ENCODE assay signal across 2 cellular contexts in genomic region chr11:35615911-35616900, GRCh38.
TF ChIP-seq lines count a peak whose summit lies in the region.

No MANE protein-coding gene starts in this region.

TF ChIP-seq in HCT116, 20 proteins besides CTCF, POLR2A, EP300 and RAD21 (continued from another document):
- TF ChIP-seq SRF (IDR thresholded peaks at IDR 0.05; ENCODE audit: low read depth): no peak
- no peak for TF ChIP-seq YY1 (IDR thresholded peaks at IDR 0.05; ENCODE audit: extremely low read depth, insufficient replicate concordance, low read depth, low read length)
- TF ChIP-seq REST (IDR thresholded peaks at IDR 0.05; ENCODE audit: low read depth): no peak
- TF ChIP-seq ATF3 (IDR thresholded peaks at IDR 0.05): no peak
- TF ChIP-seq, protein P1, sequence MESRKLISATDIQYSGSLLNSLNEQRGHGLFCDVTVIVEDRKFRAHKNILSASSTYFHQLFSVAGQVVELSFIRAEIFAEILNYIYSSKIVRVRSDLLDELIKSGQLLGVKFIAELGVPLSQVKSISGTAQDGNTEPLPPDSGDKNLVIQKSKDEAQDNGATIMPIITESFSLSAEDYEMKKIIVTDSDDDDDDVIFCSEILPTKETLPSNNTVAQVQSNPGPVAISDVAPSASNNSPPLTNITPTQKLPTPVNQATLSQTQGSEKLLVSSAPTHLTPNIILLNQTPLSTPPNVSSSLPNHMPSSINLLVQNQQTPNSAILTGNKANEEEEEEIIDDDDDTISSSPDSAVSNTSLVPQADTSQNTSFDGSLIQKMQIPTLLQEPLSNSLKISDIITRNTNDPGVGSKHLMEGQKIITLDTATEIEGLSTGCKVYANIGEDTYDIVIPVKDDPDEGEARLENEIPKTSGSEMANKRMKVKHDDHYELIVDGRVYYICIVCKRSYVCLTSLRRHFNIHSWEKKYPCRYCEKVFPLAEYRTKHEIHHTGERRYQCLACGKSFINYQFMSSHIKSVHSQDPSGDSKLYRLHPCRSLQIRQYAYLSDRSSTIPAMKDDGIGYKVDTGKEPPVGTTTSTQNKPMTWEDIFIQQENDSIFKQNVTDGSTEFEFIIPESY (IDR thresholded peaks at IDR 0.05; ENCODE audit: extremely low read depth, insufficient replicate concordance, low read length): no peak
- no peak for TF ChIP-seq SIN3A (IDR thresholded peaks at IDR 0.05; ENCODE audit: low read depth)
- no peak for TF ChIP-seq JUND (IDR thresholded peaks at IDR 0.05)
- TF ChIP-seq TCF7L2 (IDR thresholded peaks at IDR 0.05; ENCODE audit: borderline replicate concordance, extremely low read depth, insufficient read depth, insufficient read length): no peak
- no peak for TF ChIP-seq FOSL1 (IDR thresholded peaks at IDR 0.05; ENCODE audit: low read depth)
- TF ChIP-seq EGR1 (IDR thresholded peaks at IDR 0.05; ENCODE audit: low read depth): no peak
- TF ChIP-seq CEBPB (IDR thresholded peaks at IDR 0.05; ENCODE audit: low read depth): no peak
- TF ChIP-seq SP1 (IDR thresholded peaks at IDR 0.05; ENCODE audit: low read depth): no peak
- TF ChIP-seq, protein P2, sequence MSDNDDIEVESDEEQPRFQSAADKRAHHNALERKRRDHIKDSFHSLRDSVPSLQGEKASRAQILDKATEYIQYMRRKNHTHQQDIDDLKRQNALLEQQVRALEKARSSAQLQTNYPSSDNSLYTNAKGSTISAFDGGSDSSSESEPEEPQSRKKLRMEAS (IDR thresholded peaks at IDR 0.05): no peak
TF ChIP-seq in HCT116: peak in this region for 0.

TF ChIP-seq in K562, 482 proteins besides CTCF, POLR2A, EP300 and RAD21 (continued from another document):
- TF ChIP-seq ARID2 (IDR thresholded peaks at IDR 0.05) (peak; percentile 54; the same call in 1 of the 2 replicates), SMC3 (conservative IDR thresholded peaks at IDR 0.05; ENCODE audit: insufficient read depth, low read depth, low read length) (peak; percentile 58; the same call in 1 of the 2 replicates), TCF15 (CRISPR knock-in tag; IDR thresholded peaks at IDR 0.05) (no peak), KLF1 (tag; IDR thresholded peaks at IDR 0.05) (no peak), ZBTB12 (CRISPR knock-in tag; IDR thresholded peaks at IDR 0.05) (no peak), CEBPG (CRISPR knock-in tag; IDR thresholded peaks at IDR 0.05) (no peak), CEBPG (tag; conservative IDR thresholded peaks at IDR 0.05 in 1 of 2, IDR thresholded peaks at IDR 0.05 in 1 of 2) (no peak), MEIS2 (IDR thresholded peaks at IDR 0.05; ENCODE audit: partially characterized antibody) (peak; percentile 83)
- TF ChIP-seq, protein P3, sequence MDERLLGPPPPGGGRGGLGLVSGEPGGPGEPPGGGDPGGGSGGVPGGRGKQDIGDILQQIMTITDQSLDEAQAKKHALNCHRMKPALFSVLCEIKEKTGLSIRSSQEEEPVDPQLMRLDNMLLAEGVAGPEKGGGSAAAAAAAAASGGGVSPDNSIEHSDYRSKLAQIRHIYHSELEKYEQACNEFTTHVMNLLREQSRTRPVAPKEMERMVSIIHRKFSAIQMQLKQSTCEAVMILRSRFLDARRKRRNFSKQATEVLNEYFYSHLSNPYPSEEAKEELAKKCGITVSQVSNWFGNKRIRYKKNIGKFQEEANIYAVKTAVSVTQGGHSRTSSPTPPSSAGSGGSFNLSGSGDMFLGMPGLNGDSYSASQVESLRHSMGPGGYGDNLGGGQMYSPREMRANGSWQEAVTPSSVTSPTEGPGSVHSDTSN (CRISPR knock-in tag; IDR thresholded peaks at IDR 0.05; ENCODE audit: low read depth): no peak
- TF ChIP-seq, protein P3 (tag; conservative IDR thresholded peaks at IDR 0.05; ENCODE audit: low read depth): peak; percentile 87
- TF ChIP-seq, protein P4, sequence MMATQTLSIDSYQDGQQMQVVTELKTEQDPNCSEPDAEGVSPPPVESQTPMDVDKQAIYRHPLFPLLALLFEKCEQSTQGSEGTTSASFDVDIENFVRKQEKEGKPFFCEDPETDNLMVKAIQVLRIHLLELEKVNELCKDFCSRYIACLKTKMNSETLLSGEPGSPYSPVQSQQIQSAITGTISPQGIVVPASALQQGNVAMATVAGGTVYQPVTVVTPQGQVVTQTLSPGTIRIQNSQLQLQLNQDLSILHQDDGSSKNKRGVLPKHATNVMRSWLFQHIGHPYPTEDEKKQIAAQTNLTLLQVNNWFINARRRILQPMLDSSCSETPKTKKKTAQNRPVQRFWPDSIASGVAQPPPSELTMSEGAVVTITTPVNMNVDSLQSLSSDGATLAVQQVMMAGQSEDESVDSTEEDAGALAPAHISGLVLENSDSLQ (IDR thresholded peaks at IDR 0.05): peak; percentile 68
- TF ChIP-seq, protein P5, sequence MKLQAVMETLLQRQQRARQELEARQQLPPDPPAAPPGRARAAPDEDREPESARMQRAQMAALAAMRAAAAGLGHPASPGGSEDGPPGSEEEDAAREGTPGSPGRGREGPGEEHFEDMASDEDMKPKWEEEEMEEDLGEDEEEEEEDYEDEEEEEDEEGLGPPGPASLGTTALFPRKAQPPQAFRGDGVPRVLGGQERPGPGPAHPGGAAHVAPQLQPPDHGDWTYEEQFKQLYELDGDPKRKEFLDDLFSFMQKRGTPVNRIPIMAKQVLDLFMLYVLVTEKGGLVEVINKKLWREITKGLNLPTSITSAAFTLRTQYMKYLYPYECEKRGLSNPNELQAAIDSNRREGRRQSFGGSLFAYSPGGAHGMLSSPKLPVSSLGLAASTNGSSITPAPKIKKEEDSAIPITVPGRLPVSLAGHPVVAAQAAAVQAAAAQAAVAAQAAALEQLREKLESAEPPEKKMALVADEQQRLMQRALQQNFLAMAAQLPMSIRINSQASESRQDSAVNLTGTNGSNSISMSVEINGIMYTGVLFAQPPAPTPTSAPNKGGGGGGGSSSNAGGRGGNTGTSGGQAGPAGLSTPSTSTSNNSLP (IDR thresholded peaks at IDR 0.05; ENCODE audit: borderline replicate concordance, low read depth, low read length): peak; percentile 75; the same call in 1 of the 2 replicates
- TF ChIP-seq, protein P6, sequence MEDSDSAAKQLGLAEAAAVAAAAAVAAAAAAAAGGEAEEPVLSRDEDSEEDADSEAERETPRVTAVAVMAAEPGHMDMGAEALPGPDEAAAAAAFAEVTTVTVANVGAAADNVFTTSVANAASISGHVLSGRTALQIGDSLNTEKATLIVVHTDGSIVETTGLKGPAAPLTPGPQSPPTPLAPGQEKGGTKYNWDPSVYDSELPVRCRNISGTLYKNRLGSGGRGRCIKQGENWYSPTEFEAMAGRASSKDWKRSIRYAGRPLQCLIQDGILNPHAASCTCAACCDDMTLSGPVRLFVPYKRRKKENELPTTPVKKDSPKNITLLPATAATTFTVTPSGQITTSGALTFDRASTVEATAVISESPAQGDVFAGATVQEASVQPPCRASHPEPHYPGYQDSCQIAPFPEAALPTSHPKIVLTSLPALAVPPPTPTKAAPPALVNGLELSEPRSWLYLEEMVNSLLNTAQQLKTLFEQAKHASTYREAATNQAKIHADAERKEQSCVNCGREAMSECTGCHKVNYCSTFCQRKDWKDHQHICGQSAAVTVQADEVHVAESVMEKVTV (CRISPR knock-in tag; IDR thresholded peaks at IDR 0.05): peak; percentile 82
